ENCODE assay signal across 1 cellular context in the genomic region with DNA sequence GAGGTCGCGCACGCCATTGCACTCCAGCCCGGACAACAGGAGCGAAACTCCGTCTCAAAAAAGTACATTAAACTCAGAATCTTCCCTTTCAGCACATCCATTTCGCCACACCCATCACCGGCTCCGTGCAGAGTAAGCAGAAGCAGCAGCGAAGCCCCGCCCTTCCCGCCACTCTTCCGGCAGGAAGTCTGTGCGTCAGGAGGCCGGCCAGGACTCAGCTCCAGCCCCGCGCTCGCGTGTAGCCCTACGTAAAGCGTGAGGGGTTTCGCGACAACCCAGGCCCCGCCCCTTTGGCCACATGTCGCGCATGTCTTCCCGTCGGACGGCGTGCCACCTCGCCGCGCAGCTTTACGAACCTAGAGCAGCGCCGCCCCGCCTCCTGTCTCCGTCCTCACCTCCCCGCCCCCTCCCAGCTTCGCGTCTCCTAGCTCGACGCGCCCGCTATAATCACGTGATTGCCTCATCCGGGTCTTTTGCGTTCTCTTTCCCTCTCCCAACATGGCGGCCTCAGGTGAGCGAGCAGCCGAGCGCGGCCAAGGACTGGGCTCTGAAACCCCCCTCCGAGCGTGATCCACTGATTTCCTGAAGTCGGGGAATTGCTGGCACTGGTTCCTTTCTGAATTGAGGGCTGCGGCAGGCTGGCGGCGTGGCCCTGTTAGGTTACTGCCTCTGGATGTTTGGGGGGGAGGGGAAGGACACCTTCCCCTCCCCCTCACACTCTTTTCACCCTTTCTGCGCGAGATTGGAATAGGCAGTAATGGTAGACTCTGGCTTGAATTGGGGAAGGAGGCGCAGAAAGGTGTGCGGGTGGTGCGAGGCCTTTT.
TF ChIP-seq lines count a peak whose summit lies in the region.

A gene with protein sequence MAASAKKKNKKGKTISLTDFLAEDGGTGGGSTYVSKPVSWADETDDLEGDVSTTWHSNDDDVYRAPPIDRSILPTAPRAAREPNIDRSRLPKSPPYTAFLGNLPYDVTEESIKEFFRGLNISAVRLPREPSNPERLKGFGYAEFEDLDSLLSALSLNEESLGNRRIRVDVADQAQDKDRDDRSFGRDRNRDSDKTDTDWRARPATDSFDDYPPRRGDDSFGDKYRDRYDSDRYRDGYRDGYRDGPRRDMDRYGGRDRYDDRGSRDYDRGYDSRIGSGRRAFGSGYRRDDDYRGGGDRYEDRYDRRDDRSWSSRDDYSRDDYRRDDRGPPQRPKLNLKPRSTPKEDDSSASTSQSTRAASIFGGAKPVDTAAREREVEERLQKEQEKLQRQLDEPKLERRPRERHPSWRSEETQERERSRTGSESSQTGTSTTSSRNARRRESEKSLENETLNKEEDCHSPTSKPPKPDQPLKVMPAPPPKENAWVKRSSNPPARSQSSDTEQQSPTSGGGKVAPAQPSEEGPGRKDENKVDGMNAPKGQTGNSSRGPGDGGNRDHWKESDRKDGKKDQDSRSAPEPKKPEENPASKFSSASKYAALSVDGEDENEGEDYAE (plus strand): TSS at position 471 of the 824 bp plus-strand sequence. CDS start 28 bp downstream, at position 499.

TF ChIP-seq in GM23338, 12 proteins besides CTCF, POLR2A, EP300 and RAD21:
- TF ChIP-seq, protein P1, sequence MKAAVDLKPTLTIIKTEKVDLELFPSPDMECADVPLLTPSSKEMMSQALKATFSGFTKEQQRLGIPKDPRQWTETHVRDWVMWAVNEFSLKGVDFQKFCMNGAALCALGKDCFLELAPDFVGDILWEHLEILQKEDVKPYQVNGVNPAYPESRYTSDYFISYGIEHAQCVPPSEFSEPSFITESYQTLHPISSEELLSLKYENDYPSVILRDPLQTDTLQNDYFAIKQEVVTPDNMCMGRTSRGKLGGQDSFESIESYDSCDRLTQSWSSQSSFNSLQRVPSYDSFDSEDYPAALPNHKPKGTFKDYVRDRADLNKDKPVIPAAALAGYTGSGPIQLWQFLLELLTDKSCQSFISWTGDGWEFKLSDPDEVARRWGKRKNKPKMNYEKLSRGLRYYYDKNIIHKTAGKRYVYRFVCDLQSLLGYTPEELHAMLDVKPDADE (IDR thresholded peaks at IDR 0.05), result peak; percentile 54
- no peak for TF ChIP-seq NANOG (IDR thresholded peaks at IDR 0.05; ENCODE audit: borderline replicate concordance)
- TF ChIP-seq, protein P2, sequence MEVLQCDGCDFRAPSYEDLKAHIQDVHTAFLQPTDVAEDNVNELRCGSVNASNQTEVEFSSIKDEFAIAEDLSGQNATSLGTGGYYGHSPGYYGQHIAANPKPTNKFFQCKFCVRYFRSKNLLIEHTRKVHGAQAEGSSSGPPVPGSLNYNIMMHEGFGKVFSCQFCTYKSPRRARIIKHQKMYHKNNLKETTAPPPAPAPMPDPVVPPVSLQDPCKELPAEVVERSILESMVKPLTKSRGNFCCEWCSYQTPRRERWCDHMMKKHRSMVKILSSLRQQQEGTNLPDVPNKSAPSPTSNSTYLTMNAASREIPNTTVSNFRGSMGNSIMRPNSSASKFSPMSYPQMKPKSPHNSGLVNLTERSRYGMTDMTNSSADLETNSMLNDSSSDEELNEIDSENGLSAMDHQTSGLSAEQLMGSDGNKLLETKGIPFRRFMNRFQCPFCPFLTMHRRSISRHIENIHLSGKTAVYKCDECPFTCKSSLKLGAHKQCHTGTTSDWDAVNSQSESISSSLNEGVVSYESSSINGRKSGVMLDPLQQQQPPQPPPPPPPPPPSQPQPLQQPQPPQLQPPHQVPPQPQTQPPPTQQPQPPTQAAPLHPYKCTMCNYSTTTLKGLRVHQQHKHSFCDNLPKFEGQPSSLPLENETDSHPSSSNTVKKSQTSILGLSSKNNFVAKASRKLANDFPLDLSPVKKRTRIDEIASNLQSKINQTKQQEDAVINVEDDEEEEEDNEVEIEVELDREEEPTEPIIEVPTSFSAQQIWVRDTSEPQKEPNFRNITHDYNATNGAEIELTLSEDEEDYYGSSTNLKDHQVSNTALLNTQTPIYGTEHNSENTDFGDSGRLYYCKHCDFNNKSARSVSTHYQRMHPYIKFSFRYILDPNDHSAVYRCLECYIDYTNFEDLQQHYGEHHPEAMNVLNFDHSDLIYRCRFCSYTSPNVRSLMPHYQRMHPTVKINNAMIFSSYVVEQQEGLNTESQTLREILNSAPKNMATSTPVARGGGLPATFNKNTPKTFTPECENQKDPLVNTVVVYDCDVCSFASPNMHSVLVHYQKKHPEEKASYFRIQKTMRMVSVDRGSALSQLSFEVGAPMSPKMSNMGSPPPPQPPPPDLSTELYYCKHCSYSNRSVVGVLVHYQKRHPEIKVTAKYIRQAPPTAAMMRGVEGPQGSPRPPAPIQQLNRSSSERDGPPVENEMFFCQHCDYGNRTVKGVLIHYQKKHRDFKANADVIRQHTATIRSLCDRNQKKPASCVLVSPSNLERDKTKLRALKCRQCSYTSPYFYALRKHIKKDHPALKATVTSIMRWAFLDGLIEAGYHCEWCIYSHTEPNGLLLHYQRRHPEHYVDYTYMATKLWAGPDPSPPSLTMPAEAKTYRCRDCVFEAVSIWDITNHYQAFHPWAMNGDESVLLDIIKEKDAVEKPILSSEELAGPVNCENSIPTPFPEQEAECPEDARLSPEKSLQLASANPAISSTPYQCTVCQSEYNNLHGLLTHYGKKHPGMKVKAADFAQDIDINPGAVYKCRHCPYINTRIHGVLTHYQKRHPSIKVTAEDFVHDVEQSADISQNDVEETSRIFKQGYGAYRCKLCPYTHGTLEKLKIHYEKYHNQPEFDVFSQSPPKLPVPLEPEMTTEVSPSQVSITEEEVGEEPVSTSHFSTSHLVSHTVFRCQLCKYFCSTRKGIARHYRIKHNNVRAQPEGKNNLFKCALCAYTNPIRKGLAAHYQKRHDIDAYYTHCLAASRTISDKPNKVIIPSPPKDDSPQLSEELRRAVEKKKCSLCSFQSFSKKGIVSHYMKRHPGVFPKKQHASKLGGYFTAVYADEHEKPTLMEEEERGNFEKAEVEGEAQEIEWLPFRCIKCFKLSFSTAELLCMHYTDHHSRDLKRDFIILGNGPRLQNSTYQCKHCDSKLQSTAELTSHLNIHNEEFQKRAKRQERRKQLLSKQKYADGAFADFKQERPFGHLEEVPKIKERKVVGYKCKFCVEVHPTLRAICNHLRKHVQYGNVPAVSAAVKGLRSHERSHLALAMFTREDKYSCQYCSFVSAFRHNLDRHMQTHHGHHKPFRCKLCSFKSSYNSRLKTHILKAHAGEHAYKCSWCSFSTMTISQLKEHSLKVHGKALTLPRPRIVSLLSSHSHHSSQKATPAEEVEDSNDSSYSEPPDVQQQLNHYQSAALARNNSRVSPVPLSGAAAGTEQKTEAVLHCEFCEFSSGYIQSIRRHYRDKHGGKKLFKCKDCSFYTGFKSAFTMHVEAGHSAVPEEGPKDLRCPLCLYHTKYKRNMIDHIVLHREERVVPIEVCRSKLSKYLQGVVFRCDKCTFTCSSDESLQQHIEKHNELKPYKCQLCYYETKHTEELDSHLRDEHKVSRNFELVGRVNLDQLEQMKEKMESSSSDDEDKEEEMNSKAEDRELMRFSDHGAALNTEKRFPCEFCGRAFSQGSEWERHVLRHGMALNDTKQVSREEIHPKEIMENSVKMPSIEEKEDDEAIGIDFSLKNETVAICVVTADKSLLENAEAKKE (CRISPR knock-in tag; IDR thresholded peaks at IDR 0.05), result no peak
- TF ChIP-seq POLR2AphosphoS5 (IDR thresholded peaks at IDR 0.05; ENCODE audit: low read depth), result peak; percentile 87
- peak; percentile 81 for TF ChIP-seq CREB1 (CRISPR knock-in tag; IDR thresholded peaks at IDR 0.05; ENCODE audit: low read depth)
- no peak for TF ChIP-seq ZNF331 (CRISPR knock-in tag; IDR thresholded peaks at IDR 0.05; ENCODE audit: low read depth)
- TF ChIP-seq EZH2 (IDR thresholded peaks at IDR 0.05; ENCODE audit: low read depth, unreplicated experiment), result no peak
